8 cellular contexts compared by ENCODE assay signal in genomic region chr13:41061075-41061913, GRCh38. TPM values are rescaled to one million over a fixed set of nuclear protein-coding genes. Genes with fewer than 3 reads are reported as not detected.
DNase-seq lines count a peak whose midpoint lies in the region; ATAC-seq and TF ChIP-seq lines count a peak whose summit lies in the region.

WBP4 (plus strand) TSS chr13:41061509; CDS start chr13:41061674, 165 bp downstream.

- H3K4me1 ChIP-seq in rectal smooth muscle tissue (ENCODE audit: control insufficient read depth, insufficient read depth, low read length) (peaks cover 47% of the 10 kb centered on the region), vagina (peaks cover 70% of the 10 kb centered on the region)

- peak in 1 of 2 donors; percentile 35 for TF ChIP-seq POLR2A in vagina (IDR thresholded peaks at IDR 0.05)

- H3K36me3 ChIP-seq in rectal smooth muscle tissue (ENCODE audit: control insufficient read depth, insufficient read depth, low read length) (no peaks in the 10 kb centered on the region), vagina (peaks cover 0 to 3% of the 10 kb centered on the region in 2 donors)

- H3K27me3 ChIP-seq in rectal smooth muscle tissue (ENCODE audit: control insufficient read depth, insufficient read depth, low read length), result no peaks in the 10 kb centered on the region
- H3K27me3 ChIP-seq in vagina, result no peaks in the 10 kb centered on the region

- no peaks in the 10 kb centered on the region for H3K9me3 ChIP-seq in vagina

- H3K27ac ChIP-seq in rectal smooth muscle tissue (ENCODE audit: low read depth, low read length), result peak within 1 kb of the TSS; percentile 98
- peak within 1 kb of the TSS; percentile 95 for H3K27ac ChIP-seq in vagina

- intact Hi-C loops in vagina (cut with DNase I), result loop anchor here (2.0 kb wide), 1 partner anchor 272 kb away; the partner anchor contains the start of gene SLC25A15

- no peak for TF ChIP-seq CTCF in vagina (IDR thresholded peaks at IDR 0.05)

- peak; percentile 66 for ATAC-seq in GM18499 (IDR thresholded peaks at IDR 0.05; ENCODE audit: insufficient read depth, unreplicated experiment)
- peak; percentile 76 for ATAC-seq in HG02885 (IDR thresholded peaks at IDR 0.05; ENCODE audit: poor library complexity, unreplicated experiment)

- H3K9ac ChIP-seq in rectal smooth muscle tissue (ENCODE audit: low read length), result peak within 1 kb of the TSS; percentile 99

- peak; percentile 90 for DNase-seq in NCI-H1694 treated with DMSO at 0.1 percent for 48 hours (lab: John Stamatoyannopoulos, UW)
- DNase-seq in T-helper 2 cell, result peak; percentile 57 to 91 (median 80)
- DNase-seq in anterior cingulate cortex (lab: John Stamatoyannopoulos, UW), result peak; percentile 60 to 99 (median 93)
- peak; percentile 86 for DNase-seq in hepatic stellate cell (ENCODE audit: low spot score)
- peak in 1 of 2 donors; percentile 98 for DNase-seq in vagina (ENCODE audit: extremely low spot score in 2 of 2)

- H3K4me3 ChIP-seq in rectal smooth muscle tissue (ENCODE audit: low read length) (peak within 1 kb of the TSS; percentile 97), vagina (peak within 1 kb of the TSS; percentile 72 to 75)

RNA-seq across cellular contexts. Expression of gene WBP4, which starts in this region (rescaled TPM):
- total RNA-seq in vagina, result 13.5 TPM
